1 cellular context compared by ENCODE assay signal in genomic region chr2:6823111-6823510, GRCh38.
A peak's percentile ranks its signal among the peaks of the same experiment; 100 is the strongest.
TF ChIP-seq lines count a peak whose summit lies in the region.

No MANE protein-coding gene starts in this region.

TF ChIP-seq in SK-N-SH, 30 proteins besides CTCF, POLR2A, EP300 and RAD21 (continued from another document):
- TF ChIP-seq MAX (IDR thresholded peaks at IDR 0.05; ENCODE audit: low read depth) (no peak), EZH2phosphoT487 (IDR thresholded peaks at IDR 0.05; ENCODE audit: borderline replicate concordance, low read depth) (no peak), FOXJ3 (CRISPR knock-in tag; IDR thresholded peaks at IDR 0.05) (no peak), TAF1 (IDR thresholded peaks at IDR 0.05; ENCODE audit: borderline replicate concordance, low read depth, low read length) (no peak), TEAD4 (IDR thresholded peaks at IDR 0.05; ENCODE audit: borderline replicate concordance, insufficient read depth) (0 out of 2 replicates have a peak, but pooled peaks have one; percentile 23), POLR2AphosphoS5 (IDR thresholded peaks at IDR 0.05; ENCODE audit: low read depth, low read length) (peak; percentile 46; the same call in 1 of the 2 replicates), USF2 (IDR thresholded peaks at IDR 0.05; ENCODE audit: borderline replicate concordance, low read depth, low read length) (no peak), PBX3 (IDR thresholded peaks at IDR 0.05) (peak; percentile 46), MEF2A (IDR thresholded peaks at IDR 0.05; ENCODE audit: borderline replicate concordance, low read depth) (no peak)
